Comparison of ENCODE assay signal across 26 cellular contexts in genomic region chr6:119323478-119323877, GRCh38. TPM values are rescaled to one million over a fixed set of nuclear protein-coding genes. Genes with fewer than 3 reads are reported as not detected.
DNase-seq lines count a peak whose midpoint lies in the region; ATAC-seq and TF ChIP-seq lines count a peak whose summit lies in the region.
"Had no signal": no experiment of that assay in that cellular context is flagged by ENCODE, and none has a peak within 500 bp of the region (broad histone marks: within the 10 kb centered on the region; RNA-seq: fewer than 3 reads in every experiment).

No MANE protein-coding gene starts in this region.

- no peaks in the 10 kb centered on the region for H3K27me3 ChIP-seq in PC-3 (ENCODE audit: low read length)
- H3K27me3 ChIP-seq: ascending aorta had no signal

- H3K9me3 ChIP-seq in PC-3 (ENCODE audit: low read length) = no peaks in the 10 kb centered on the region
- H3K9me3 ChIP-seq: ascending aorta, lower lobe of right lung, mucosa of descending colon had no signal

- H3K4me3 ChIP-seq in PC-3 (ENCODE audit: low read length) = no peak overlapping the region
- no peak overlapping the region for H3K4me3 ChIP-seq in choroid plexus epithelial cell (ENCODE audit: low read depth, low read length)
- H3K4me3 ChIP-seq: ascending aorta, GM23338, lower lobe of right lung, mucosa of descending colon had no signal

- no peaks in the 10 kb centered on the region for H3F3A ChIP-seq in PC-3 (ENCODE audit: low read length, unreplicated experiment)

- no peak overlapping the region for H2AFZ ChIP-seq in PC-3 (ENCODE audit: low read length)
- H2AFZ ChIP-seq: GM23338, parathyroid adenoma had no signal

- no peaks in the 10 kb centered on the region for H3K36me3 ChIP-seq in PC-3 (ENCODE audit: low read depth, low read length)
- H3K36me3 ChIP-seq: ascending aorta, lower lobe of right lung had no signal

- peak overlapping the region; percentile 65 for H3K4me3 Mint-ChIP-seq in natural killer cell
- H3K4me3 Mint-ChIP-seq: activated naive CD8-positive, alpha-beta T cell; CD14-positive monocyte; GM23338; stimulated activated naive B cell treated with anti-CD40 and anti-IgM and Interleukin-4, amounts not matched to agents 10 μg/mL and 1 μg/mL and 100 μg/mL, for 72 hours had no signal

- DNase-seq in HT1080 (ENCODE audit: low read depth) (peak; percentile 40), PC-3 (no peak), choroid plexus epithelial cell (ENCODE audit: low read depth) (peak; percentile 32), natural killer cell (no peak), ecto neural progenitor cell (ENCODE audit: low spot score) (no peak), HEK293T (ENCODE audit: extremely low spot score) (no peak), GM13976 (ENCODE audit: low spot score) (no peak)
- DNase-seq: activated CD4-positive, alpha-beta T cell treated with anti-CD3 and anti-CD28 coated beads, Interleukin-2, amount 50 U/mL, for 4 hours; activated CD8-positive, alpha-beta memory T cell treated with anti-CD3 and anti-CD28 coated beads, Interleukin-2, amount 50 U/mL, for 48 hours; Calu3; dermis blood vessel endothelial cell; islet precursor cell; lower lobe of right lung; mucosa of descending colon; NCI-H1105 treated with DMSO at 0.1 percent for 48 hours; NCI-H2029 treated with DMSO at 0.1 percent for 48 hours; NCI-H526; right cardiac atrium; RPMI8226; stimulated activated CD4-positive, alpha-beta T cell treated with anti-CD3 and anti-CD28 coated beads, Interleukin-4, amount 100 ng/mL, for 4 hours; stimulated activated naive B cell treated with anti-CD40 and anti-IgM and Interleukin-4, amounts not matched to agents 10 μg/mL and 1 μg/mL and 100 μg/mL, for 72 hours had no signal

- H3K27me3 Mint-ChIP-seq in natural killer cell (ENCODE audit: low read depth in 2 of 2) = no peaks in the 10 kb centered on the region
- H3K27me3 Mint-ChIP-seq: activated naive CD8-positive, alpha-beta T cell; stimulated activated naive B cell treated with anti-CD40 and anti-IgM and Interleukin-4, amounts not matched to agents 10 μg/mL and 1 μg/mL and 100 μg/mL, for 72 hours had no signal

- H3K9me3 Mint-ChIP-seq in natural killer cell = no peaks in the 10 kb centered on the region
- H3K9me3 Mint-ChIP-seq: CD14-positive monocyte; GM23338; stimulated activated naive B cell treated with anti-CD40 and anti-IgM and Interleukin-4, amounts not matched to agents 10 μg/mL and 1 μg/mL and 100 μg/mL, for 72 hours had no signal

- ATAC-seq in PC-3 = peak; percentile 18; the same call in 1 of the 2 replicates
- ATAC-seq in natural killer cell = no peak
- ATAC-seq: GM23338; stimulated activated naive B cell treated with anti-CD40 and anti-IgM and Interleukin-4, amounts not matched to agents 10 μg/mL and 1 μg/mL and 100 μg/mL, for 72 hours had no signal

- CTCF ChIA-PET in PC-3 (lab: Charles Lee) (no interaction called here), HEK293T (lab: Yijun Ruan, JAX) (no interaction called here)

- H3K4me2 ChIP-seq in PC-3 (ENCODE audit: low read length) = no peak overlapping the region
- H3K4me2 ChIP-seq: GM23338 had no signal

- no peaks in the 10 kb centered on the region for H3K36me3 Mint-ChIP-seq in natural killer cell

- in situ Hi-C loops in GM13976 (cut with MboI; ENCODE audit: low sequenced_read_pairs, unreplicated experiment) = no loop called here

- H4K20me1 ChIP-seq in PC-3 (ENCODE audit: low read length) = no peaks in the 10 kb centered on the region

- H3K27ac Mint-ChIP-seq in natural killer cell = peak overlapping the region; percentile 84 to 85
- H3K27ac Mint-ChIP-seq: activated naive CD8-positive, alpha-beta T cell; GM23338; stimulated activated naive B cell treated with anti-CD40 and anti-IgM and Interleukin-4, amounts not matched to agents 10 μg/mL and 1 μg/mL and 100 μg/mL, for 72 hours had no signal

- peaks cover 7% of the 10 kb centered on the region for H3K4me1 ChIP-seq in PC-3 (ENCODE audit: insufficient read depth, low read length)
- H3K4me1 ChIP-seq: ascending aorta, parathyroid adenoma had no signal

- intact Hi-C loops in PC-3 (cut with micrococcal nuclease) (no loop called here), natural killer cell (cut with micrococcal nuclease) (no loop called here)

- peaks cover 53 to 62% of the 10 kb centered on the region in 2 donors for H3K4me1 Mint-ChIP-seq in natural killer cell

- H3K9me2 ChIP-seq in PC-3 (replicated peaks; ENCODE audit: low read length) = no peaks in the 10 kb centered on the region

- no peaks in the 10 kb centered on the region for H3K79me2 ChIP-seq in PC-3 (ENCODE audit: low read length)
- H3K79me2 ChIP-seq: parathyroid adenoma had no signal

- POLR2A ChIA-PET in PC-3 (lab: Charles Lee; ENCODE audit: unreplicated experiment) = no interaction called here
- POLR2A ChIA-PET in HEK293T (lab: Yijun Ruan, JAX) = no interaction called here

- no TSS peak for BruUV-seq in PC-3 (replicated peaks; lab: Mats Ljungman, UMichigan)

- TF ChIP-seq CTCF in PC-3 (conservative IDR thresholded peaks at IDR 0.05; ENCODE audit: low read depth, low read length) (no peak), choroid plexus epithelial cell (conservative IDR thresholded peaks at IDR 0.05; ENCODE audit: low read depth, low read length) (no peak), natural killer cell (IDR thresholded peaks at IDR 0.05) (no peak), GM13976 (IDR thresholded peaks at IDR 0.05; ENCODE audit: borderline replicate concordance, control extremely low read depth, extremely low read depth, insufficient read depth, missing control alignments) (no peak)

- no peak overlapping the region for H3K27ac ChIP-seq in PC-3 (ENCODE audit: low read length)
- H3K27ac ChIP-seq: ascending aorta, lower lobe of right lung, parathyroid adenoma had no signal

- no peak overlapping the region for H3K9ac ChIP-seq in PC-3 (ENCODE audit: low read length)
- H3K9ac ChIP-seq: parathyroid adenoma had no signal

TF ChIP-seq in HEK293T, 16 proteins besides CTCF, POLR2A, EP300 and RAD21:
- no peak for TF ChIP-seq LEF1 (IDR thresholded peaks at IDR 0.05; ENCODE audit: borderline replicate concordance)
- TF ChIP-seq PKNOX1 (IDR thresholded peaks at IDR 0.05) = no peak
- no peak for TF ChIP-seq NFRKB (IDR thresholded peaks at IDR 0.05)
- TF ChIP-seq HDGF (IDR thresholded peaks at IDR 0.05; ENCODE audit: borderline replicate concordance) = no peak
- TF ChIP-seq SUZ12 (IDR thresholded peaks at IDR 0.05) = no peak
- no peak for TF ChIP-seq BHLHE40 (IDR thresholded peaks at IDR 0.05; ENCODE audit: borderline replicate concordance)
- TF ChIP-seq ELF4 (IDR thresholded peaks at IDR 0.05) = no peak
- no peak for TF ChIP-seq ZNF384 (IDR thresholded peaks at IDR 0.05)
- no peak for TF ChIP-seq SP1 (IDR thresholded peaks at IDR 0.05)
- no peak for TF ChIP-seq CTBP1 (IDR thresholded peaks at IDR 0.05; ENCODE audit: borderline replicate concordance)
- TF ChIP-seq TARDBP (IDR thresholded peaks at IDR 0.05) = no peak
- no peak for TF ChIP-seq FOXK2 (IDR thresholded peaks at IDR 0.05)
- no peak for TF ChIP-seq ARNT (IDR thresholded peaks at IDR 0.05)

RNA-seq across cellular contexts. Expression of gene MAN1A1, which starts 26.1 kb away (rescaled TPM):
- total RNA-seq in HT1080 (2014; rRNA removed; shearing (Covaris generic)) = 17.5 and 20.3 TPM in 2 replicates
- 15.7 and 21.6 TPM in 2 replicates for polyA plus RNA-seq in HT1080 (2015; cell fraction: cytosol; rRNA removed)
- 28.2 and 28.5 TPM in 2 replicates for polyA plus RNA-seq in HT1080 (2015; cell fraction: nucleus; rRNA removed)
- total RNA-seq in PC-3 (2014; rRNA removed) = 19.0 and 24.6 TPM in 2 replicates
- total RNA-seq in natural killer cell = 10 to 100 TPM; 45.6 to 54.6 (median 53.6) TPM

Comparison
In these comparisons a context has a peak if more than half of its experiments do, and no peak if none do; other contexts are left out.
1. DNase-seq: peak in HT1080 (single experiment) and choroid plexus epithelial cell (single experiment); none in PC-3 (single experiment), natural killer cell (single experiment), ecto neural progenitor cell (single experiment), HEK293T (single experiment) and GM13976 (single experiment).